5 cellular contexts compared by ENCODE assay signal in the genomic region with DNA sequence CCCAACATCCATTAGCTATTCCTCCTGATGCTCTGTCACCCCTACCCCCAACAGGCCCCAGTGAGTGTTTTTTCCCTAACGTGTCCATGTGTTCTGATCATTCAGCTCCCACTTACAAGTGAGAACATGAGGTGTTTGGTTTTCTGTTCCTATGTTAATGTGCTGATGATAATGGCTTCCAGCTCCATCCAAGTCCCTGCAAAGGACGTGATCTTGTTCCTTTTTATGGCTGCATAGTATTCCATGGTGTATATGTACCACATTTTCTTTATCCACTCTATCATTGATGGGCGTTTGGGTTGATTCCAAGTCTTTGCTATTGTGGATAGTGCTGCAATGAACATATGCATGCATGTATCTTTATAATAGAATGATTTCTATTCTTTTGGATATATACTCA. TPM values are rescaled to one million over a fixed set of nuclear protein-coding genes. Genes with fewer than 3 reads are reported as not detected.
"Had no signal": no experiment of that assay in that cellular context is flagged by ENCODE, and none has a peak within 500 bp of the region (broad histone marks: within the 10 kb centered on the region; RNA-seq: fewer than 3 reads in every experiment).

No MANE protein-coding gene starts in this region.

RNA-seq across cellular contexts. Expression of a gene that starts 47.8 kb away (rescaled TPM):
- total RNA-seq: HepG2, HT-29, HT1080, IMR-90 had no signal
- polyA plus RNA-seq: HepG2, IgD-negative memory B cell, IMR-90 had no signal
